In genomic region chrX:11478971-11479370, GRCh38 we compare ENCODE assay signal across 23 cellular contexts.
"Had no signal": no experiment of that assay in that cellular context is flagged by ENCODE, and none has a peak within 500 bp of the region (broad histone marks: within the 10 kb centered on the region; RNA-seq: fewer than 3 reads in every experiment).

No MANE protein-coding gene starts in this region.

- H3K27me3 ChIP-seq: vagina had no signal

- ATAC-seq: activated T-cell treated with anti-CD3 and anti-CD28 coated beads, Interleukin-2, amount 50 U/mL, for 4 hours; effector memory CD8-positive, alpha-beta T cell; left lobe of liver; right cardiac atrium; stimulated activated naive CD8-positive, alpha-beta T cell treated with anti-CD3 and anti-CD28 coated beads, Interleukin-15, amount 100 ng/mL, for 72 hours had no signal

- H3K27ac Mint-ChIP-seq: activated CD4-positive, alpha-beta T cell treated with anti-CD3 and anti-CD28 coated beads, Interleukin-2, amount 10 ng/mL, durations not matched to agents 7 days and 5 days; activated naive CD4-positive, alpha-beta T cell treated with anti-CD3 and anti-CD28 coated beads for 36 hours; effector memory CD8-positive, alpha-beta T cell; nephron; stimulated activated naive CD8-positive, alpha-beta T cell treated with anti-CD3 and anti-CD28 coated beads, Interleukin-15, amount 100 ng/mL, for 72 hours; T-helper 2 cell treated with Interferon-gamma antibody and Interleukin-4, amounts not matched to agents 5 μg/mL and 100 μg/mL, for 36 hours had no signal

- H3K4me3 Mint-ChIP-seq: activated CD4-positive, alpha-beta T cell treated with anti-CD3 and anti-CD28 coated beads, Interleukin-2, amount 10 ng/mL, durations not matched to agents 7 days and 5 days; activated naive CD4-positive, alpha-beta T cell treated with anti-CD3 and anti-CD28 coated beads for 36 hours; activated T-cell treated with anti-CD3 and anti-CD28 coated beads, Interleukin-2, amount 50 U/mL, for 4 hours; effector memory CD8-positive, alpha-beta T cell; nephron; stimulated activated naive CD8-positive, alpha-beta T cell treated with anti-CD3 and anti-CD28 coated beads, Interleukin-15, amount 100 ng/mL, for 72 hours; T-helper 2 cell treated with Interferon-gamma antibody and Interleukin-4, amounts not matched to agents 5 μg/mL and 100 μg/mL, for 36 hours had no signal

- H3K9me3 ChIP-seq: breast epithelium, prostate gland, vagina had no signal

- H3K27me3 Mint-ChIP-seq: stimulated activated naive CD8-positive, alpha-beta T cell treated with anti-CD3 and anti-CD28 coated beads, Interleukin-15, amount 100 ng/mL, for 72 hours had no signal

- H3K4me3 ChIP-seq: breast epithelium, prostate gland, vagina had no signal

- H3K9me3 Mint-ChIP-seq: activated CD4-positive, alpha-beta T cell treated with anti-CD3 and anti-CD28 coated beads, Interleukin-2, amount 10 ng/mL, durations not matched to agents 7 days and 5 days; activated naive CD4-positive, alpha-beta T cell treated with anti-CD3 and anti-CD28 coated beads for 36 hours; activated T-cell treated with anti-CD3 and anti-CD28 coated beads, Interleukin-2, amount 50 U/mL, for 4 hours; effector memory CD8-positive, alpha-beta T cell; stimulated activated naive CD8-positive, alpha-beta T cell treated with anti-CD3 and anti-CD28 coated beads, Interleukin-15, amount 100 ng/mL, for 72 hours; T-helper 2 cell treated with Interferon-gamma antibody and Interleukin-4, amounts not matched to agents 5 μg/mL and 100 μg/mL, for 36 hours had no signal

- H3K27ac ChIP-seq: breast epithelium, epithelial cell of prostate, prostate gland, vagina had no signal

- H3K4me1 ChIP-seq: breast epithelium, prostate gland, vagina had no signal

- H3K36me3 ChIP-seq: breast epithelium, prostate gland, vagina had no signal

- DNase-seq: activated CD4-positive, alpha-beta T cell treated with anti-CD3 and anti-CD28 coated beads, Interleukin-2, amount 10 ng/mL, durations not matched to agents 7 days and 5 days; activated CD8-positive, alpha-beta memory T cell treated with anti-CD3 and anti-CD28 coated beads, Interleukin-2, amount 50 U/mL, for 4 hours; activated naive CD4-positive, alpha-beta T cell treated with anti-CD3 and anti-CD28 coated beads for 36 hours; activated T-cell treated with anti-CD3 and anti-CD28 coated beads, Interleukin-2, amount 50 U/mL, for 4 hours; aorta; effector memory CD8-positive, alpha-beta T cell; foreskin melanocyte; head of caudate nucleus; kidney; midbrain; right cardiac atrium; small intestine; stimulated activated CD4-positive, alpha-beta T cell treated with anti-CD3 and anti-CD28 coated beads, Interleukin-15, amount 100 ng/mL, for 24 hours; stimulated activated CD4-positive, alpha-beta T cell treated with anti-CD3 and anti-CD28 coated beads, Interleukin-2, amount 100 ng/mL, for 48 hours; stimulated activated naive CD8-positive, alpha-beta T cell treated with anti-CD3 and anti-CD28 coated beads, Interleukin-15, amount 100 ng/mL, for 72 hours; trophoblast cell had no signal

- H3K4me1 Mint-ChIP-seq: activated CD4-positive, alpha-beta T cell treated with anti-CD3 and anti-CD28 coated beads, Interleukin-2, amount 10 ng/mL, durations not matched to agents 7 days and 5 days; stimulated activated naive CD8-positive, alpha-beta T cell treated with anti-CD3 and anti-CD28 coated beads, Interleukin-15, amount 100 ng/mL, for 72 hours had no signal
